ENCODE assay signal across 21 cellular contexts in the genomic region with DNA sequence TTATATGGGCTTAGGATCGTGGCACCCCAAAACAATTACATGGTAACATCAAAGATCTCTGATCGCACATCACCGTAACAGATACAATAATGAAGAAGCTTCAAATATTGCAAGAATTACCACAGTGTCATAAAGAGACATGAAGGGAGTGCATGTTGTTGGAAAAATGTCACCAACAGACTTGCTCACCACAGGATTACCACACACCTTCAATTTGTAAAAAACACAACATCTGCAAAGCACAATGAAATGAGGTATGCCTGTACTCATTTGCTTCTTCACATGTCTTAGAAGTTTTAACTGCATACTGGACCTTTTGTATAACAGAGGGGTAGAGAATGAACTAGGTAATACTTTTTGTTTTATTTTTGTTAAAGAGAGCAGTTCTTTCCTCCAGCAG.
"Had no signal": no experiment of that assay in that cellular context is flagged by ENCODE, and none has a peak within 500 bp of the region (broad histone marks: within the 10 kb centered on the region; RNA-seq: fewer than 3 reads in every experiment).

No MANE protein-coding gene starts in this region.

- H3K4me3 ChIP-seq: cardiac muscle cell, gastroesophageal sphincter, lower lobe of right lung, right lobe of liver, spleen had no signal

- H3K9me3 ChIP-seq: right lobe of liver had no signal

- H3K36me3 ChIP-seq: cardiac muscle cell, gastroesophageal sphincter, lower lobe of right lung, right lobe of liver, spleen had no signal

- ATAC-seq: activated CD4-positive, alpha-beta T cell treated with anti-CD3 and anti-CD28 coated beads for 36 hours; activated CD8-positive, alpha-beta T cell treated with anti-CD3 and anti-CD28 coated beads for 36 hours; activated naive CD8-positive, alpha-beta T cell treated with anti-CD3 and anti-CD28 coated beads, Interleukin-2, amount 50 U/mL, for 24 hours; gastroesophageal sphincter; right lobe of liver; stimulated activated memory B cell treated with anti-CD40 and anti-IgM and Interleukin-4, amounts not matched to agents 10 μg/mL and 1 μg/mL and 100 μg/mL, for 72 hours; T-cell had no signal

- H3K27me3 ChIP-seq: cardiac muscle cell, gastroesophageal sphincter, right lobe of liver, spleen had no signal

- H3K27ac ChIP-seq: cardiac muscle cell, gastroesophageal sphincter, lower lobe of right lung, right lobe of liver, VCaP had no signal

- DNase-seq: activated CD4-positive, alpha-beta T cell treated with anti-CD3 and anti-CD28 coated beads for 36 hours; activated CD8-positive, alpha-beta memory T cell treated with anti-CD3 and anti-CD28 coated beads, Interleukin-2, amount 50 U/mL, for 48 hours; activated CD8-positive, alpha-beta T cell treated with anti-CD3 and anti-CD28 coated beads for 36 hours; activated naive CD4-positive, alpha-beta T cell treated with Interleukin-2 at 50 U/mL for 16 hours; activated naive CD8-positive, alpha-beta T cell treated with anti-CD3 and anti-CD28 coated beads, Interleukin-2, amount 50 U/mL, for 24 hours; hypothalamus; lower lobe of right lung; midbrain; naive B cell; posterior cingulate gyrus; right lobe of liver; spleen; stimulated activated CD4-positive, alpha-beta T cell treated with anti-CD3 and anti-CD28 coated beads, Interleukin-1b, Interleukin-23, amount 100 ng/mL, for 48 hours; substantia nigra; T-cell; T1000; trophoblast cell had no signal
